ENCODE assay signal across 25 cellular contexts in genomic region chr18:5520464-5520863, GRCh38.
"Had no signal": no experiment of that assay in that cellular context is flagged by ENCODE, and none has a peak within 500 bp of the region (broad histone marks: within the 10 kb centered on the region; RNA-seq: fewer than 3 reads in every experiment).

No MANE protein-coding gene starts in this region.

- H3K4me1 Mint-ChIP-seq: central memory CD8-positive, alpha-beta T cell; immature natural killer cell had no signal

- H3K27ac ChIP-seq: epithelial cell of prostate, neutrophil, psoas muscle, tibial artery, upper lobe of right lung had no signal

- H3K9me3 ChIP-seq: esophagus muscularis mucosa, gastroesophageal sphincter, neutrophil, psoas muscle, sigmoid colon, suprapubic skin, tibial artery, upper lobe of right lung had no signal

- H3K4me1 ChIP-seq: psoas muscle, tibial artery had no signal

- ATAC-seq: left colon; naive thymus-derived CD4-positive, alpha-beta T cell; psoas muscle; upper lobe of right lung had no signal

- H3K4me3 Mint-ChIP-seq: central memory CD8-positive, alpha-beta T cell; immature natural killer cell; naive thymus-derived CD4-positive, alpha-beta T cell had no signal

- H3K4me3 ChIP-seq: dorsolateral prefrontal cortex, esophagus muscularis mucosa, gastroesophageal sphincter, lung, psoas muscle, sigmoid colon, skin epidermis, suprapubic skin, tibial artery, upper lobe of right lung had no signal

- DNase-seq: cortex of kidney; dorsolateral prefrontal cortex; effector CD8-positive, alpha-beta T cell; immature natural killer cell; kidney; left colon; left ventricle myocardium superior; mesendoderm; naive thymus-derived CD4-positive, alpha-beta T cell; psoas muscle; retina; sigmoid colon; stimulated activated CD4-positive, alpha-beta T cell treated with anti-CD3 and anti-CD28 coated beads, Interleukin-12 subunit alpha, Interleukin-12 subunit beta, amount 100 ng/mL, for 4 hours; stimulated activated CD4-positive, alpha-beta T cell treated with anti-CD3 and anti-CD28 coated beads, Interleukin-2, amount 100 ng/mL, for 48 hours; stimulated activated naive CD4-positive, alpha-beta T cell treated with Interleukin-2 at 50 U/mL for 16 hours; tibial artery; upper lobe of right lung had no signal

- H3K36me3 Mint-ChIP-seq: immature natural killer cell; naive thymus-derived CD4-positive, alpha-beta T cell had no signal

- H3K27ac Mint-ChIP-seq: immature natural killer cell; naive thymus-derived CD4-positive, alpha-beta T cell had no signal

- H3K27me3 ChIP-seq: dorsolateral prefrontal cortex, neutrophil, sigmoid colon, suprapubic skin, tibial artery, upper lobe of right lung had no signal

- H3K36me3 ChIP-seq: esophagus muscularis mucosa, gastroesophageal sphincter, neutrophil, sigmoid colon, suprapubic skin, tibial artery, upper lobe of right lung had no signal

- H3K9me3 Mint-ChIP-seq: central memory CD8-positive, alpha-beta T cell; immature natural killer cell; naive thymus-derived CD4-positive, alpha-beta T cell had no signal
